Comparison of ENCODE assay signal across 8 cellular contexts in the genomic region with DNA sequence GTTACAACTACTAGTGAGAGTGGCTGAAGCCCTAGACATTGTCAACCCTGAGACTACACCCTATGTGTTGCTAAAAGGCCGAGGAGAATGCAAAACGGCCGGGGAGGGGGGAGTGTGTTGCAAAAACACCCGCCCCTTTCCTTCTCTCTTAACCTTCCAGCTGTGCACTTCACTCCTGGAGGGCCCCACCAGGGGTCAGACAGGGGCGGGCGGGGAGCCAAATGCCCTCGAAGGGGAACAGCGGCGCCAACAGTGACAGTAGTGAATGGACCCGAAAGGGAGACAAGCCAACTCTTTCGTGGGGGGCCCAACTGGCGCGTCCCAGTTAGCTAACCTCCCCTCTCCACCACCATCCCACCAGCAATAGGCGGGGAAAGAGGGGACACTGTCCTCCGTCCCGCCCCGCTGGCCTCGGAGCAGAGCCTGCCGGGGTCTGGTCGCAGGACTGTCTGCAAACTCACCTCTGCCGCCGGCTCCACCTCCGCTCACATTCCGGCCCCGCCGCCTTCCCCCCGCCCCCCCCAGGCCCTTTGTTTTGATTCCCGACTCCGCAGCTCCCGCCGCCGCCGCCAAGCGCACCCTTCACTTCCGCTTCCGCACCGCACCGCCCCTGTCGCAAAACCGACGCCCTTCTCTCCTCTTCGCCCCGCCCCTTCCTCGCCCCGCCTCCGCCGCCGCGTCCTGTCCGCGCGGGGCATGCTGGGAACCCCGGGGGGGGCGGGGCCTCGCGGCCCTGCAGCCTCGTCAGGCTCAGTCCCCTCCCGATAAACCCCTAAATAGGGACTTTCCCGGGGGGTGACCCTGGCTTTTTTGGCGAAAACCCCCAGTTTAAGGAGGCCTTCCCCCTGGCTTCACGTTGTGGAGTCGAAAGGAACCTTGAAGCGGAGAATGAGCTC. TPM values are rescaled to one million over a fixed set of nuclear protein-coding genes. Genes with fewer than 3 reads are reported as not detected.
A peak's percentile ranks its signal among the peaks of the same experiment; 100 is the strongest.
DNase-seq lines count a peak whose midpoint lies in the region; ATAC-seq, FAIRE-seq and TF ChIP-seq lines count a peak whose summit lies in the region.

A gene with protein sequence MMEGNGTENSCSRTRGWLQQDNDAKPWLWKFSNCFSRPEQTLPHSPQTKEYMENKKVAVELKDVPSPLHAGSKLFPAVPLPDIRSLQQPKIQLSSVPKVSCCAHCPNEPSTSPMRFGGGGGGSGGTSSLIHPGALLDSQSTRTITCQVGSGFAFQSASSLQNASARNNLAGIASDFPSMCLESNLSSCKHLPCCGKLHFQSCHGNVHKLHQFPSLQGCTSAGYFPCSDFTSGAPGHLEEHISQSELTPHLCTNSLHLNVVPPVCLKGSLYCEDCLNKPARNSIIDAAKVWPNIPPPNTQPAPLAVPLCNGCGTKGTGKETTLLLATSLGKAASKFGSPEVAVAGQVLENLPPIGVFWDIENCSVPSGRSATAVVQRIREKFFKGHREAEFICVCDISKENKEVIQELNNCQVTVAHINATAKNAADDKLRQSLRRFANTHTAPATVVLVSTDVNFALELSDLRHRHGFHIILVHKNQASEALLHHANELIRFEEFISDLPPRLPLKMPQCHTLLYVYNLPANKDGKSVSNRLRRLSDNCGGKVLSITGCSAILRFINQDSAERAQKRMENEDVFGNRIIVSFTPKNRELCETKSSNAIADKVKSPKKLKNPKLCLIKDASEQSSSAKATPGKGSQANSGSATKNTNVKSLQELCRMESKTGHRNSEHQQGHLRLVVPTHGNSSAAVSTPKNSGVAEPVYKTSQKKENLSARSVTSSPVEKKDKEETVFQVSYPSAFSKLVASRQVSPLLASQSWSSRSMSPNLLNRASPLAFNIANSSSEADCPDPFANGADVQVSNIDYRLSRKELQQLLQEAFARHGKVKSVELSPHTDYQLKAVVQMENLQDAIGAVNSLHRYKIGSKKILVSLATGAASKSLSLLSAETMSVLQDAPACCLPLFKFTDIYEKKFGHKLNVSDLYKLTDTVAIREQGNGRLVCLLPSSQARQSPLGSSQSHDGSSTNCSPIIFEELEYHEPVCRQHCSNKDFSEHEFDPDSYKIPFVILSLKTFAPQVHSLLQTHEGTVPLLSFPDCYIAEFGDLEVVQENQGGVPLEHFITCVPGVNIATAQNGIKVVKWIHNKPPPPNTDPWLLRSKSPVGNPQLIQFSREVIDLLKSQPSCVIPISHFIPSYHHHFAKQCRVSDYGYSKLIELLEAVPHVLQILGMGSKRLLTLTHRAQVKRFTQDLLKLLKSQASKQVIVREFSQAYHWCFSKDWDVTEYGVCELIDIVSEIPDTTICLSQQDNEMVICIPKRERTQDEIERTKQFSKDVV (N-terminal part only) (minus strand): TSS at position 598 of the 896 bp plus-strand sequence. CDS start 3,921 bp downstream, outside the sequence.

- H3K27me3 ChIP-seq in Loucy (ENCODE audit: insufficient read depth, low read length, poor library complexity, severe bottlenecking) = no peaks in the 10 kb centered on the region
- no peaks in the 10 kb centered on the region for H3K27me3 ChIP-seq in RWPE2 (ENCODE audit: insufficient read depth, poor library complexity, severe bottlenecking)

- FAIRE-seq in H54 (lab: Jason Lieb, UNC) = peak; percentile 89

- peak within 1 kb of the TSS; percentile 98 for H3K27ac Mint-ChIP-seq in activated T-helper 2 cell treated with anti-CD3 and anti-CD28 coated beads, Interferon-gamma antibody, Interleukin-2, Interleukin-4, amounts not matched to agents 10 μg/mL and 5 μg/mL and 100 μg/mL, durations not matched to agents 14 hours and 24 hours and 36 hours
- peak within 1 kb of the TSS; percentile 88 to 91 for H3K27ac Mint-ChIP-seq in natural killer cell treated with Interleukin-12 subunit alpha and Interleukin-12 subunit beta and Interleukin-15 and Interleukin-18, amount 100 ng/mL, for 72 hours

- no peaks in the 10 kb centered on the region for H3K9me2 ChIP-seq in Loucy (replicated peaks; ENCODE audit: low read depth, low read length)

- no peaks in the 10 kb centered on the region for H3K9me3 ChIP-seq in Loucy (ENCODE audit: insufficient read depth, low read depth, low read length)
- H3K9me3 ChIP-seq in RWPE2 (ENCODE audit: severe bottlenecking) = no peaks in the 10 kb centered on the region

- H3K4me1 Mint-ChIP-seq in activated T-helper 2 cell treated with anti-CD3 and anti-CD28 coated beads, Interferon-gamma antibody, Interleukin-2, Interleukin-4, amounts not matched to agents 10 μg/mL and 5 μg/mL and 100 μg/mL, durations not matched to agents 14 hours and 24 hours and 36 hours (ENCODE audit: low read depth) = peaks cover 42% of the 10 kb centered on the region
- peaks cover 27 to 47% of the 10 kb centered on the region in 2 donors for H3K4me1 Mint-ChIP-seq in natural killer cell treated with Interleukin-12 subunit alpha and Interleukin-12 subunit beta and Interleukin-15 and Interleukin-18, amount 100 ng/mL, for 72 hours (ENCODE audit: low read depth in 2 of 2)

- peaks cover 11% of the 10 kb centered on the region for H4K20me1 ChIP-seq in Loucy (ENCODE audit: insufficient read depth, low read length, poor library complexity, severe bottlenecking)

- DNase-seq in EL (peak; percentile 95), H54 (ENCODE audit: insufficient read length, low spot score) (peak; percentile 57), RWPE2 (ENCODE audit: low spot score) (peak; percentile 98), fibroblast of mammary gland (ENCODE audit: low read depth) (peak; percentile 88)
- peak; percentile 98 for DNase-seq in activated T-helper 2 cell treated with anti-CD3 and anti-CD28 coated beads, Interferon-gamma antibody, Interleukin-2, Interleukin-4, amounts not matched to agents 10 μg/mL and 5 μg/mL and 100 μg/mL, durations not matched to agents 14 hours and 24 hours and 36 hours (ENCODE audit: low spot score)
- peak; percentile 99 for DNase-seq in natural killer cell treated with Interleukin-12 subunit alpha and Interleukin-12 subunit beta and Interleukin-15 and Interleukin-18, amount 100 ng/mL, for 72 hours (ENCODE audit: low spot score)
- peak; percentile 99 for DNase-seq in stimulated activated naive CD4-positive, alpha-beta T cell treated with Interleukin-2 at 50 U/mL for 16 hours (lab: John Stamatoyannopoulos, UW)

- H3K4me1 ChIP-seq in Loucy (ENCODE audit: insufficient read depth, low read length, poor library complexity, severe bottlenecking) = peaks cover 26% of the 10 kb centered on the region
- H3K4me1 ChIP-seq in RWPE2 (ENCODE audit: insufficient read depth, poor library complexity, severe bottlenecking) = peaks cover 15% of the 10 kb centered on the region

- H3K36me3 ChIP-seq in Loucy (ENCODE audit: insufficient read depth, low read length) (peaks cover 8% of the 10 kb centered on the region; the same call in 1 of the 2 replicates), RWPE2 (ENCODE audit: low read depth) (peaks cover 22% of the 10 kb centered on the region)

- no peaks in the 10 kb centered on the region for H3K27me3 Mint-ChIP-seq in activated T-helper 2 cell treated with anti-CD3 and anti-CD28 coated beads, Interferon-gamma antibody, Interleukin-2, Interleukin-4, amounts not matched to agents 10 μg/mL and 5 μg/mL and 100 μg/mL, durations not matched to agents 14 hours and 24 hours and 36 hours (ENCODE audit: low read depth)
- no peaks in the 10 kb centered on the region for H3K27me3 Mint-ChIP-seq in natural killer cell treated with Interleukin-12 subunit alpha and Interleukin-12 subunit beta and Interleukin-15 and Interleukin-18, amount 100 ng/mL, for 72 hours

- H3K9ac ChIP-seq in Loucy (ENCODE audit: low read depth, low read length, poor library complexity, severe bottlenecking) = peak within 1 kb of the TSS; percentile 92

- H3K27ac ChIP-seq in RWPE2 (ENCODE audit: poor library complexity, severe bottlenecking) = peak within 1 kb of the TSS; percentile 99

- H2AFZ ChIP-seq in Loucy (ENCODE audit: low read length) = peak within 1 kb of the TSS; percentile 92

- peak within 1 kb of the TSS; percentile 93 for H3K4me3 Mint-ChIP-seq in activated T-helper 2 cell treated with anti-CD3 and anti-CD28 coated beads, Interferon-gamma antibody, Interleukin-2, Interleukin-4, amounts not matched to agents 10 μg/mL and 5 μg/mL and 100 μg/mL, durations not matched to agents 14 hours and 24 hours and 36 hours (ENCODE audit: low read depth)
- peak within 1 kb of the TSS; percentile 89 for H3K4me3 Mint-ChIP-seq in natural killer cell treated with Interleukin-12 subunit alpha and Interleukin-12 subunit beta and Interleukin-15 and Interleukin-18, amount 100 ng/mL, for 72 hours

- peak within 1 kb of the TSS; percentile 94 for H3K4me3 ChIP-seq in Loucy (ENCODE audit: low read length, poor library complexity, severe bottlenecking)
- H3K4me3 ChIP-seq in RWPE2 (ENCODE audit: severe bottlenecking) = peak within 1 kb of the TSS; percentile 73
- peak within 1 kb of the TSS; percentile 88 for H3K4me3 ChIP-seq in fibroblast of mammary gland (ENCODE audit: control insufficient read depth, low read depth, low read length)

- peak; percentile 75 for TF ChIP-seq POLR2A in H54 (IDR thresholded peaks at IDR 0.05; ENCODE audit: low read depth, low read length)

- H3K4me2 ChIP-seq in Loucy (ENCODE audit: low read depth, low read length, poor library complexity, severe bottlenecking) = peak within 1 kb of the TSS; percentile 86

- TF ChIP-seq CTCF in Loucy (conservative IDR thresholded peaks at IDR 0.05; ENCODE audit: low read length) (peak; percentile 44), RWPE2 (IDR thresholded peaks at IDR 0.05; ENCODE audit: poor library complexity, severe bottlenecking) (peak; percentile 49), fibroblast of mammary gland (conservative IDR thresholded peaks at IDR 0.05; ENCODE audit: control insufficient read depth, insufficient read depth, low read depth, low read length) (peak; percentile 15)

- peaks cover 20% of the 10 kb centered on the region for H3K36me3 Mint-ChIP-seq in activated T-helper 2 cell treated with anti-CD3 and anti-CD28 coated beads, Interferon-gamma antibody, Interleukin-2, Interleukin-4, amounts not matched to agents 10 μg/mL and 5 μg/mL and 100 μg/mL, durations not matched to agents 14 hours and 24 hours and 36 hours (ENCODE audit: low read depth)
- peaks cover 10% of the 10 kb centered on the region for H3K36me3 Mint-ChIP-seq in natural killer cell treated with Interleukin-12 subunit alpha and Interleukin-12 subunit beta and Interleukin-15 and Interleukin-18, amount 100 ng/mL, for 72 hours

- intact Hi-C loops in activated T-helper 2 cell treated with anti-CD3 and anti-CD28 coated beads, Interferon-gamma antibody, Interleukin-2, Interleukin-4, amounts not matched to agents 10 μg/mL and 5 μg/mL and 100 μg/mL, durations not matched to agents 14 hours and 24 hours and 36 hours (cut with micrococcal nuclease) = loop anchor here (1.0 to 5.0 kb wide), 4 partner anchors 7 to 216 kb away; a partner anchor contains a TSS

- ATAC-seq in RWPE2 (ENCODE audit: low read depth) = peak; percentile 59
- ATAC-seq in natural killer cell treated with Interleukin-12 subunit alpha and Interleukin-12 subunit beta and Interleukin-15 and Interleukin-18, amount 100 ng/mL, for 72 hours = peak; percentile 95 to 98

- H3K9me3 Mint-ChIP-seq in activated T-helper 2 cell treated with anti-CD3 and anti-CD28 coated beads, Interferon-gamma antibody, Interleukin-2, Interleukin-4, amounts not matched to agents 10 μg/mL and 5 μg/mL and 100 μg/mL, durations not matched to agents 14 hours and 24 hours and 36 hours = no peaks in the 10 kb centered on the region
- no peaks in the 10 kb centered on the region for H3K9me3 Mint-ChIP-seq in natural killer cell treated with Interleukin-12 subunit alpha and Interleukin-12 subunit beta and Interleukin-15 and Interleukin-18, amount 100 ng/mL, for 72 hours

- no peaks in the 10 kb centered on the region for H3F3A ChIP-seq in Loucy (ENCODE audit: low read depth)

- peaks cover 28% of the 10 kb centered on the region for H3K79me2 ChIP-seq in Loucy (ENCODE audit: insufficient read depth, low read length)

RNA-seq across cellular contexts. Expression of the gene that starts here (rescaled TPM):
- 49.9 and 56.4 TPM in 2 replicates for total RNA-seq in activated T-helper 2 cell treated with anti-CD3 and anti-CD28 coated beads, Interferon-gamma antibody, Interleukin-2, Interleukin-4, amounts not matched to agents 10 μg/mL and 5 μg/mL and 100 μg/mL, durations not matched to agents 14 hours and 24 hours and 36 hours
- 10 to 100 TPM; 63.9 to 76.0 TPM for total RNA-seq in natural killer cell treated with Interleukin-12 subunit alpha and Interleukin-12 subunit beta and Interleukin-15 and Interleukin-18, amount 100 ng/mL, for 72 hours

Comparison
In these comparisons a context has a peak if more than half of its experiments do, and no peak if none do; other contexts are left out.
1. Peak in every context shown above with its lines: DNase-seq, ATAC-seq, H3K4me3 ChIP-seq and H3K27ac ChIP-seq.